Comparison of ENCODE assay signal across 12 cellular contexts in genomic region chr3:171804618-171805389, GRCh38. TPM values are rescaled to one million over a fixed set of nuclear protein-coding genes. Genes with fewer than 3 reads are reported as not detected.
DNase-seq lines count a peak whose midpoint lies in the region; ATAC-seq and TF ChIP-seq lines count a peak whose summit lies in the region.
"Had no signal": no experiment of that assay in that cellular context is flagged by ENCODE, and none has a peak within 500 bp of the region (broad histone marks: within the 10 kb centered on the region; RNA-seq: fewer than 3 reads in every experiment).

No MANE protein-coding gene starts in this region.

- 34% methylated on average over 6 of the region's 6 CpGs for WGBS in right cardiac atrium
- WGBS in smooth muscle cell (ENCODE audit: low lambda C conversion rate) = 77% methylated on average over 6 of the region's 6 CpGs

- H3K27me3 ChIP-seq in HL-60 (ENCODE audit: insufficient read depth, poor library complexity, severe bottlenecking) = no peaks in the 10 kb centered on the region
- H3K27me3 ChIP-seq in right cardiac atrium (ENCODE audit: control insufficient read depth, insufficient read depth) = no peaks in the 10 kb centered on the region
- no peaks in the 10 kb centered on the region for H3K27me3 ChIP-seq in smooth muscle cell (ENCODE audit: low read depth)

- H3F3A ChIP-seq in smooth muscle cell (ENCODE audit: low read depth) = no peaks in the 10 kb centered on the region

- peaks cover 7% of the 10 kb centered on the region for H3K4me1 Mint-ChIP-seq in activated T-helper 1 cell treated with anti-CD3 and anti-CD28 coated beads, Interleukin-12 subunit alpha, Interleukin-12 subunit beta, Interleukin-2, Interleukin-4 antibody, amounts not matched to agents 30 ng/mL and 10 ng/mL and 1 ng/mL, durations not matched to agents 14 hours and 24 hours and 36 hours (ENCODE audit: low read depth)

- TF ChIP-seq CTCF in HL-60 (IDR thresholded peaks at IDR 0.05; ENCODE audit: insufficient read depth, low read length) (no peak), choroid plexus epithelial cell (conservative IDR thresholded peaks at IDR 0.05; ENCODE audit: low read depth, low read length) (no peak), smooth muscle cell (IDR thresholded peaks at IDR 0.05; ENCODE audit: borderline replicate concordance, insufficient read depth, poor library complexity, severe bottlenecking) (no peak)

- peaks cover 5% of the 10 kb centered on the region for H3K36me3 Mint-ChIP-seq in activated T-helper 1 cell treated with anti-CD3 and anti-CD28 coated beads, Interleukin-12 subunit alpha, Interleukin-12 subunit beta, Interleukin-2, Interleukin-4 antibody, amounts not matched to agents 30 ng/mL and 10 ng/mL and 1 ng/mL, durations not matched to agents 14 hours and 24 hours and 36 hours (ENCODE audit: low read depth)

- H3K4me3 ChIP-seq in HL-60 (replicated peaks; ENCODE audit: insufficient read depth, low read length) (no peak overlapping the region), choroid plexus epithelial cell (ENCODE audit: low read depth, low read length) (no peak overlapping the region), right cardiac atrium (ENCODE audit: low read length) (no peak overlapping the region), smooth muscle cell (no peak overlapping the region)

- H3K9me3 Mint-ChIP-seq in activated T-helper 1 cell treated with anti-CD3 and anti-CD28 coated beads, Interleukin-12 subunit alpha, Interleukin-12 subunit beta, Interleukin-2, Interleukin-4 antibody, amounts not matched to agents 30 ng/mL and 10 ng/mL and 1 ng/mL, durations not matched to agents 14 hours and 24 hours and 36 hours = no peaks in the 10 kb centered on the region
- H3K9me3 Mint-ChIP-seq: neural crest cell had no signal

- H3K79me2 ChIP-seq in smooth muscle cell (ENCODE audit: low read depth) = peaks cover 82% of the 10 kb centered on the region

- no peak overlapping the region for H3K27ac Mint-ChIP-seq in activated T-helper 1 cell treated with anti-CD3 and anti-CD28 coated beads, Interleukin-12 subunit alpha, Interleukin-12 subunit beta, Interleukin-2, Interleukin-4 antibody, amounts not matched to agents 30 ng/mL and 10 ng/mL and 1 ng/mL, durations not matched to agents 14 hours and 24 hours and 36 hours

- H3K27me3 Mint-ChIP-seq in activated T-helper 1 cell treated with anti-CD3 and anti-CD28 coated beads, Interleukin-12 subunit alpha, Interleukin-12 subunit beta, Interleukin-2, Interleukin-4 antibody, amounts not matched to agents 30 ng/mL and 10 ng/mL and 1 ng/mL, durations not matched to agents 14 hours and 24 hours and 36 hours (ENCODE audit: insufficient read depth) = peaks cover 28% of the 10 kb centered on the region

- H2AFZ ChIP-seq in smooth muscle cell (ENCODE audit: low read depth) = no peak overlapping the region

- no peaks in the 10 kb centered on the region for H3K9me3 ChIP-seq in right cardiac atrium (ENCODE audit: control insufficient read depth, low read length)
- H3K9me3 ChIP-seq in smooth muscle cell (replicated peaks; ENCODE audit: low read depth) = no peaks in the 10 kb centered on the region

- H3K9ac ChIP-seq in smooth muscle cell (ENCODE audit: low read depth) = no peak overlapping the region

- peak overlapping the region; percentile 35 for H3K27ac ChIP-seq in HL-60 (replicated peaks)
- H3K27ac ChIP-seq in right cardiac atrium (ENCODE audit: low read length) = peak overlapping the region; percentile 81
- no peak overlapping the region for H3K27ac ChIP-seq in smooth muscle cell (ENCODE audit: low read depth)
- H3K27ac ChIP-seq: C4-2B had no signal

- no peak for DNase-seq in HL-60 (ENCODE audit: low read depth in 1 of 2, low spot score in 1 of 2)
- DNase-seq in choroid plexus epithelial cell (ENCODE audit: low read depth) = peak; percentile 74
- peak; percentile 31 to 64 (median 64) for DNase-seq in right cardiac atrium
- DNase-seq in smooth muscle cell (lab: John Stamatoyannopoulos, UW; ENCODE audit: unreplicated experiment) = no peak
- DNase-seq in COR-L47 (lab: John Stamatoyannopoulos, UW) = no peak
- no peak for DNase-seq in activated T-helper 1 cell treated with anti-CD3 and anti-CD28 coated beads, Interleukin-12 subunit alpha, Interleukin-12 subunit beta, Interleukin-2, Interleukin-4 antibody, amounts not matched to agents 30 ng/mL and 10 ng/mL and 1 ng/mL, durations not matched to agents 14 hours and 24 hours and 36 hours (ENCODE audit: low spot score)
- no peak for DNase-seq in NCI-H1417 (lab: John Stamatoyannopoulos, UW)
- no peak for DNase-seq in NCI-H1092 treated with DMSO at 0.1 percent for 48 hours (lab: John Stamatoyannopoulos, UW)
- DNase-seq: stimulated activated CD4-positive, alpha-beta T cell treated with anti-CD3 and anti-CD28 coated beads, Interleukin-2, amount 100 ng/mL, for 48 hours; stimulated activated naive CD8-positive, alpha-beta T cell treated with anti-CD3 and anti-CD28 coated beads, Interleukin-15, Interleukin-2, amounts not matched to agents 100 U/mL and 50 U/mL, for 24 hours had no signal

- peaks cover 8% of the 10 kb centered on the region for H3K4me1 ChIP-seq in right cardiac atrium (ENCODE audit: control insufficient read depth, insufficient read depth, low read length)
- no peaks in the 10 kb centered on the region for H3K4me1 ChIP-seq in smooth muscle cell (ENCODE audit: low read depth)

- intact Hi-C loops in right cardiac atrium (cut with DNase I) = no loop called here
- intact Hi-C loops in activated T-helper 1 cell treated with anti-CD3 and anti-CD28 coated beads, Interleukin-12 subunit alpha, Interleukin-12 subunit beta, Interleukin-2, Interleukin-4 antibody, amounts not matched to agents 30 ng/mL and 10 ng/mL and 1 ng/mL, durations not matched to agents 14 hours and 24 hours and 36 hours (cut with micrococcal nuclease) = no loop called here

- peak; percentile 46 to 48 for ATAC-seq in right cardiac atrium
- ATAC-seq: stimulated activated naive CD8-positive, alpha-beta T cell treated with anti-CD3 and anti-CD28 coated beads, Interleukin-15, Interleukin-2, amounts not matched to agents 100 U/mL and 50 U/mL, for 24 hours had no signal

- H4K20me1 ChIP-seq in smooth muscle cell (ENCODE audit: low read depth) = no peaks in the 10 kb centered on the region

- H3K4me2 ChIP-seq in smooth muscle cell = peak overlapping the region; percentile 4

- H3K4me3 Mint-ChIP-seq in activated T-helper 1 cell treated with anti-CD3 and anti-CD28 coated beads, Interleukin-12 subunit alpha, Interleukin-12 subunit beta, Interleukin-2, Interleukin-4 antibody, amounts not matched to agents 30 ng/mL and 10 ng/mL and 1 ng/mL, durations not matched to agents 14 hours and 24 hours and 36 hours = no peak overlapping the region
- H3K4me3 Mint-ChIP-seq: neural crest cell had no signal

- no peaks in the 10 kb centered on the region for H3K36me3 ChIP-seq in smooth muscle cell (ENCODE audit: low read depth)

RNA-seq across cellular contexts. Expression of gene PLD1, which starts 5.5 kb away (rescaled TPM):
- total RNA-seq in right cardiac atrium (10 to 100 TPM; 49.0 to 79.5 (median 59.9) TPM), smooth muscle cell (33.8 and 36.1 TPM in 2 replicates)
- polyA plus RNA-seq in right cardiac atrium (17.0 TPM), smooth muscle cell (15.2 and 15.6 TPM in 2 replicates)
- 0.15 and 0.29 TPM in 2 replicates for total RNA-seq in activated T-helper 1 cell treated with anti-CD3 and anti-CD28 coated beads, Interleukin-12 subunit alpha, Interleukin-12 subunit beta, Interleukin-2, Interleukin-4 antibody, amounts not matched to agents 30 ng/mL and 10 ng/mL and 1 ng/mL, durations not matched to agents 14 hours and 24 hours and 36 hours

RNA-seq across cellular contexts. Expression of gene TMEM212, which starts 38.3 kb away (rescaled TPM):
- not detected for total RNA-seq in right cardiac atrium
- not detected for polyA plus RNA-seq in right cardiac atrium
- total RNA-seq in smooth muscle cell = not detected in 2 replicates
- not detected in 2 replicates for polyA plus RNA-seq in smooth muscle cell
- not detected in 2 replicates for total RNA-seq in activated T-helper 1 cell treated with anti-CD3 and anti-CD28 coated beads, Interleukin-12 subunit alpha, Interleukin-12 subunit beta, Interleukin-2, Interleukin-4 antibody, amounts not matched to agents 30 ng/mL and 10 ng/mL and 1 ng/mL, durations not matched to agents 14 hours and 24 hours and 36 hours
- total RNA-seq: neural crest cell had no signal

Comparison
In these comparisons a context has a peak if more than half of its experiments do, and no peak if none do; other contexts are left out.
1. DNase-seq: peak in choroid plexus epithelial cell (single experiment) and right cardiac atrium (3 of 3); none in HL-60 (0 of 2), smooth muscle cell (single experiment), COR-L47 (single experiment), activated T-helper 1 cell treated with anti-CD3 and anti-CD28 coated beads, Interleukin-12 subunit alpha, Interleukin-12 subunit beta, Interleukin-2, Interleukin-4 antibody, amounts not matched to agents 30 ng/mL and 10 ng/mL and 1 ng/mL, durations not matched to agents 14 hours and 24 hours and 36 hours (single experiment), NCI-H1417 (0 of 3) and NCI-H1092 treated with DMSO at 0.1 percent for 48 hours (single experiment).
2. RNA of gene PLD1, which starts 5.5 kb away (total RNA-seq): 49.0 to 79.5 TPM in right cardiac atrium and 33.8 to 36.1 TPM in smooth muscle cell; 0.15 to 0.29 TPM in activated T-helper 1 cell treated with anti-CD3 and anti-CD28 coated beads, Interleukin-12 subunit alpha, Interleukin-12 subunit beta, Interleukin-2, Interleukin-4 antibody, amounts not matched to agents 30 ng/mL and 10 ng/mL and 1 ng/mL, durations not matched to agents 14 hours and 24 hours and 36 hours; every median in the first group is over 10 times any median in the second.